In the genomic region with DNA sequence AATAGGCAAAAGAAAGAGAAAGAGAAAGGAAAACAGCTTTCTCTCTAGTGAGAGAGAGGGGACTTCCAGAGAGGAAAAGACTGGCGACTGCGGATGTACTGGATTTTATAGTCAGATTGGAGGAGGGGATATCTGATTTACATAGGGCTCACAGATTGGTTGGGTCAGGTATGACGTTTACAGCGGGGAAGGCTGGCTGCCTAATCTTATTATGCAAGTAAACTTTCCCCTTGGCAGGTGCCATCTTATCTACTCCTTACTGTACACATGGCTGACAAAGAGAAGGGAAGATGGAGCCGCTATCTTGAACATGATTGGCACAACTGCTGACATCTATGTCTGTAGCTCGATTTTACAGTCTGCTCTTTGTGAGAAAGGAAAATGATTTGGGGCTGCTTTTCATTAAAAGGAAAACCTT, we compare ENCODE assay signal across 11 cellular contexts. TPM values are rescaled to one million over a fixed set of nuclear protein-coding genes. Genes with fewer than 3 reads are reported as not detected.
DNase-seq lines count a peak whose midpoint lies in the region; ATAC-seq and TF ChIP-seq lines count a peak whose summit lies in the region.
"Had no signal": no experiment of that assay in that cellular context is flagged by ENCODE, and none has a peak within 500 bp of the region (broad histone marks: within the 10 kb centered on the region; RNA-seq: fewer than 3 reads in every experiment).

No MANE protein-coding gene starts in this region.

- H3K4me1 Mint-ChIP-seq in dendritic cell treated with granulocyte-macrophage colony-stimulating factor and Interleukin-4, amounts not matched to agents 40 ng/mL and 50 ng/mL, for 4 days (ENCODE audit: low read depth) = peaks cover 73% of the 10 kb centered on the region
- peaks cover 49% of the 10 kb centered on the region for H3K4me1 Mint-ChIP-seq in activated naive CD8-positive, alpha-beta T cell treated with anti-CD3 and anti-CD28 coated beads for 36 hours

- H3K4me3 Mint-ChIP-seq in dendritic cell treated with granulocyte-macrophage colony-stimulating factor and Interleukin-4, amounts not matched to agents 40 ng/mL and 50 ng/mL, for 4 days = no peak overlapping the region
- H3K4me3 Mint-ChIP-seq in activated naive CD8-positive, alpha-beta T cell treated with anti-CD3 and anti-CD28 coated beads for 36 hours = no peak overlapping the region

- peak; percentile 64 for DNase-seq in NCI-H1048 (lab: John Stamatoyannopoulos, UW)
- DNase-seq in left lung = no peak
- no peak for DNase-seq in inferior parietal cortex (ENCODE audit: extremely low spot score)
- DNase-seq in activated naive CD8-positive, alpha-beta T cell treated with anti-CD3 and anti-CD28 coated beads for 36 hours = no peak
- no peak for DNase-seq in NOMO-1 treated with dmso at 0.1 percent for 144 hours (lab: John Stamatoyannopoulos, UW; ENCODE audit: unreplicated experiment)
- no peak for DNase-seq in NAMALWA (ENCODE audit: low spot score)
- DNase-seq: amniotic stem cell, hippocampal formation had no signal

- no peaks in the 10 kb centered on the region for H3K9me3 ChIP-seq in left lung
- H3K9me3 ChIP-seq: BLaER1 had no signal

- peak overlapping the region; percentile 39 for H3K27ac Mint-ChIP-seq in dendritic cell treated with granulocyte-macrophage colony-stimulating factor and Interleukin-4, amounts not matched to agents 40 ng/mL and 50 ng/mL, for 4 days
- no peak overlapping the region for H3K27ac Mint-ChIP-seq in activated naive CD8-positive, alpha-beta T cell treated with anti-CD3 and anti-CD28 coated beads for 36 hours

- no peaks in the 10 kb centered on the region for H3K27me3 Mint-ChIP-seq in dendritic cell treated with granulocyte-macrophage colony-stimulating factor and Interleukin-4, amounts not matched to agents 40 ng/mL and 50 ng/mL, for 4 days
- H3K27me3 Mint-ChIP-seq in activated naive CD8-positive, alpha-beta T cell treated with anti-CD3 and anti-CD28 coated beads for 36 hours = no peaks in the 10 kb centered on the region

- TF ChIP-seq CTCF in 22Rv1 (IDR thresholded peaks at IDR 0.05) (no peak), left lung (IDR thresholded peaks at IDR 0.05) (no peak)

- intact Hi-C loops in dendritic cell treated with granulocyte-macrophage colony-stimulating factor and Interleukin-4, amounts not matched to agents 40 ng/mL and 50 ng/mL, for 4 days (cut with micrococcal nuclease) = no loop called here
- intact Hi-C loops in left lung (cut with DNase I) = no loop called here

- H3K4me3 ChIP-seq in left lung = no peak overlapping the region
- H3K4me3 ChIP-seq: BLaER1 had no signal

- peaks cover 52% of the 10 kb centered on the region for H3K36me3 Mint-ChIP-seq in dendritic cell treated with granulocyte-macrophage colony-stimulating factor and Interleukin-4, amounts not matched to agents 40 ng/mL and 50 ng/mL, for 4 days (ENCODE audit: low read depth)
- peaks cover 12% of the 10 kb centered on the region for H3K36me3 Mint-ChIP-seq in activated naive CD8-positive, alpha-beta T cell treated with anti-CD3 and anti-CD28 coated beads for 36 hours

- no peaks in the 10 kb centered on the region for H3K36me3 ChIP-seq in left lung

- ATAC-seq in left lung = peak; percentile 15

- peaks cover 7 to 52% of the 10 kb centered on the region in 2 donors for H3K4me1 ChIP-seq in left lung

- no peaks in the 10 kb centered on the region for H3K9me3 Mint-ChIP-seq in dendritic cell treated with granulocyte-macrophage colony-stimulating factor and Interleukin-4, amounts not matched to agents 40 ng/mL and 50 ng/mL, for 4 days
- H3K9me3 Mint-ChIP-seq in activated naive CD8-positive, alpha-beta T cell treated with anti-CD3 and anti-CD28 coated beads for 36 hours = no peaks in the 10 kb centered on the region

- no peaks in the 10 kb centered on the region for H3K27me3 ChIP-seq in left lung
- H3K27me3 ChIP-seq: BLaER1 had no signal

- peak overlapping the region; percentile 60 for H3K27ac ChIP-seq in 22Rv1
- no peak overlapping the region for H3K27ac ChIP-seq in left lung
- H3K27ac ChIP-seq: BLaER1 had no signal

RNA-seq across cellular contexts. Expression of a gene that starts 25.4 kb away (rescaled TPM):
- total RNA-seq in left lung = 100 to 1,000 TPM in 1 of 2 donors, 10 to 100 TPM in 1; 88.6 to 127 TPM
- total RNA-seq in activated naive CD8-positive, alpha-beta T cell treated with anti-CD3 and anti-CD28 coated beads for 36 hours = 10 to 100 TPM; 88.7 to 93.5 TPM
